ENCODE assay signal across 8 cellular contexts in the genomic region with DNA sequence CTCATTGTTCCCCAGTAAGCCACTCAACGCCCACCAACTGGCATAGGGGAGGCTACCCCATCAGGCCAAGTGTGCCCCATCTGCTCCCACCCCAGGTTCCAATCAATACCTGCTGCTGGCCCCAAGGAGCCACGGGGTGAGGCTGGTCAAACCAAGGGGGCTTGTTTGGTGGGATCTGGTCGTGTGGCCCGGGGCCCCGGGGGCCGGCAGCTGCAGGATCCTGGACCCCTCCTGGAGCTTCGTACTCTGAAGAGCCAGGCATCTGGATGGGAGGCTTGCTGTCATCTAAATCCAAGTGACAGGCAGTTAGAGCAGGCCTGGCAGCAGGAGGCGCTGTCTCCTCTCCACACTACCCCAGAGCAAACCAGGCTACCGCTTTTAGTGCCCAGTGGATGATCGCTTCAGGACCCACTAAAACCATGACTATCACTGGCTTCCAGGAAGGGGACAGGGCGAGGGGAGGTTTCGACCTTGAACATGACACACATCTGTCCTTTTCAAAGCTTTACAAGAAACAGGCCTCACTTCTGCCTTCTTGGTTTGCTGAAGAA. TPM values are rescaled to one million over a fixed set of nuclear protein-coding genes. Genes with fewer than 3 reads are reported as not detected.
DNase-seq lines count a peak whose midpoint lies in the region; ATAC-seq and TF ChIP-seq lines count a peak whose summit lies in the region.

No MANE protein-coding gene starts in this region.

- no peak overlapping the region for H3K27ac ChIP-seq in left ventricle myocardium inferior (replicated peaks)

- CTCF ChIA-PET in activated CD8-positive, alpha-beta T cell treated with anti-CD3 and anti-CD28 coated beads for 36 hours (lab: Charles Lee), result interaction anchor here (1.7 kb wide), 1 partner anchor 13 kb away, joined by 7 read pairs; no protein-coding TSS in a partner anchor

- no peak overlapping the region for H3K4me3 Mint-ChIP-seq in activated CD8-positive, alpha-beta T cell treated with anti-CD3 and anti-CD28 coated beads for 36 hours

- no peak overlapping the region for H3K4me3 ChIP-seq in left ventricle myocardium inferior
- no peak overlapping the region for H3K4me3 ChIP-seq in fibroblast of the aortic adventitia (ENCODE audit: low read depth, low read length)

- peaks cover 4% of the 10 kb centered on the region for H3K4me1 ChIP-seq in left ventricle myocardium inferior

- H3K27me3 ChIP-seq in left ventricle myocardium inferior (ENCODE audit: low read depth), result no peaks in the 10 kb centered on the region

- H3K4me1 Mint-ChIP-seq in activated CD8-positive, alpha-beta T cell treated with anti-CD3 and anti-CD28 coated beads for 36 hours (ENCODE audit: low read depth), result no peaks in the 10 kb centered on the region

- H3K9me3 ChIP-seq in left ventricle myocardium inferior (replicated peaks), result no peaks in the 10 kb centered on the region

- no peak for ATAC-seq in left cardiac atrium
- ATAC-seq in activated CD8-positive, alpha-beta T cell treated with anti-CD3 and anti-CD28 coated beads for 36 hours, result peak; percentile 64
- no peak for ATAC-seq in GM18870 (IDR thresholded peaks at IDR 0.05; ENCODE audit: unreplicated experiment)
- no peak for ATAC-seq in HG02884 (IDR thresholded peaks at IDR 0.05; ENCODE audit: unreplicated experiment)

- intact Hi-C loops in left ventricle myocardium inferior (cut with micrococcal nuclease), result no loop called here
- intact Hi-C loops in left cardiac atrium (cut with DNase I), result no loop called here
- intact Hi-C loops in activated CD8-positive, alpha-beta T cell treated with anti-CD3 and anti-CD28 coated beads for 36 hours (cut with micrococcal nuclease), result no loop called here

- peak; percentile 26 for TF ChIP-seq CTCF in left ventricle myocardium inferior (IDR thresholded peaks at IDR 0.05; ENCODE audit: borderline replicate concordance)
- TF ChIP-seq CTCF in activated CD8-positive, alpha-beta T cell treated with anti-CD3 and anti-CD28 coated beads for 36 hours (IDR thresholded peaks at IDR 0.05), result peak; percentile 52
- TF ChIP-seq CTCF in fibroblast of the aortic adventitia (IDR thresholded peaks at IDR 0.05; ENCODE audit: insufficient read depth, low read length), result peak; percentile 32

- H3K36me3 Mint-ChIP-seq in activated CD8-positive, alpha-beta T cell treated with anti-CD3 and anti-CD28 coated beads for 36 hours (ENCODE audit: low read depth), result peaks cover 53% of the 10 kb centered on the region

- no peaks in the 10 kb centered on the region for H3K9me3 Mint-ChIP-seq in activated CD8-positive, alpha-beta T cell treated with anti-CD3 and anti-CD28 coated beads for 36 hours

- no peak overlapping the region for H3K27ac Mint-ChIP-seq in activated CD8-positive, alpha-beta T cell treated with anti-CD3 and anti-CD28 coated beads for 36 hours

- H3K27me3 Mint-ChIP-seq in activated CD8-positive, alpha-beta T cell treated with anti-CD3 and anti-CD28 coated beads for 36 hours, result no peaks in the 10 kb centered on the region

- DNase-seq in left ventricle myocardium inferior, result no peak
- no peak for DNase-seq in left cardiac atrium
- peak; percentile 62 for DNase-seq in activated CD8-positive, alpha-beta T cell treated with anti-CD3 and anti-CD28 coated beads for 36 hours
- DNase-seq in fibroblast of the aortic adventitia (ENCODE audit: low read depth), result no peak
- DNase-seq in stimulated activated naive CD4-positive, alpha-beta T cell treated with Interleukin-2 at 50 U/mL for 16 hours (lab: John Stamatoyannopoulos, UW), result peak; percentile 20
- DNase-seq in HK-2 (ENCODE audit: unreplicated experiment), result no peak

- POLR2A ChIA-PET in activated CD8-positive, alpha-beta T cell treated with anti-CD3 and anti-CD28 coated beads for 36 hours (lab: Charles Lee), result interaction anchor here (0.6 to 1.5 kb wide), 5 partner anchors 11 to 102 kb away, joined by 3 to 4 read pairs (median 3); no protein-coding TSS in a partner anchor

- peaks cover 100% of the 10 kb centered on the region for H3K36me3 ChIP-seq in left ventricle myocardium inferior

RNA-seq across cellular contexts. Expression of gene CHERP, which starts 14.2 kb away (rescaled TPM):
- total RNA-seq in left ventricle myocardium inferior (19.3 TPM), left cardiac atrium (10 to 100 TPM; 20.1 to 25.4 TPM), fibroblast of the aortic adventitia (ENCODE audit: low replicate concordance) (5.6 and 8.0 TPM in 2 replicates)
- 10 to 100 TPM; 57.5 to 59.6 TPM for total RNA-seq in activated CD8-positive, alpha-beta T cell treated with anti-CD3 and anti-CD28 coated beads for 36 hours

RNA-seq across cellular contexts. Expression of gene C19orf44, which starts 31.9 kb away (rescaled TPM):
- total RNA-seq in left ventricle myocardium inferior (2.9 TPM), left cardiac atrium (1 to 10 TPM; 2.4 to 3.8 TPM), fibroblast of the aortic adventitia (ENCODE audit: low replicate concordance) (7.5 and 7.9 TPM in 2 replicates)
- 1 to 10 TPM; 1.9 to 2.3 TPM for total RNA-seq in activated CD8-positive, alpha-beta T cell treated with anti-CD3 and anti-CD28 coated beads for 36 hours

RNA-seq across cellular contexts. Expression of gene CALR3, which starts 32.1 kb away (rescaled TPM):
- total RNA-seq in left ventricle myocardium inferior (not detected), left cardiac atrium (not detected), fibroblast of the aortic adventitia (ENCODE audit: low replicate concordance) (not detected in 2 replicates)
- not detected for total RNA-seq in activated CD8-positive, alpha-beta T cell treated with anti-CD3 and anti-CD28 coated beads for 36 hours

RNA-seq across cellular contexts. Expression of gene SLC35E1, which starts 44.2 kb away (rescaled TPM):
- 26.8 TPM for total RNA-seq in left ventricle myocardium inferior
- total RNA-seq in left cardiac atrium, result 10 to 100 TPM; 27.3 to 28.1 TPM
- total RNA-seq in activated CD8-positive, alpha-beta T cell treated with anti-CD3 and anti-CD28 coated beads for 36 hours, result 10 to 100 TPM; 60.1 to 62.4 TPM
- 30.4 and 32.0 TPM in 2 replicates for total RNA-seq in fibroblast of the aortic adventitia (ENCODE audit: low replicate concordance)

RNA-seq across cellular contexts. Expression of gene EPS15L1, which starts 56.3 kb away (rescaled TPM):
- total RNA-seq in left ventricle myocardium inferior (68.1 TPM), left cardiac atrium (10 to 100 TPM; 59.9 to 67.4 TPM), fibroblast of the aortic adventitia (ENCODE audit: low replicate concordance) (10.5 and 15.8 TPM in 2 replicates)
- total RNA-seq in activated CD8-positive, alpha-beta T cell treated with anti-CD3 and anti-CD28 coated beads for 36 hours, result 10 to 100 TPM; 27.4 to 28.3 TPM

Comparison
In these comparisons a context has a peak if more than half of its experiments do, and no peak if none do; other contexts are left out.
1. DNase-seq: peak in activated CD8-positive, alpha-beta T cell treated with anti-CD3 and anti-CD28 coated beads for 36 hours (single experiment) and stimulated activated naive CD4-positive, alpha-beta T cell treated with Interleukin-2 at 50 U/mL for 16 hours (single experiment); none in left ventricle myocardium inferior (single experiment), left cardiac atrium (single experiment), fibroblast of the aortic adventitia (single experiment) and HK-2 (single experiment).
2. Peak in every context shown above with its lines, with median percentiles within 50 percentile points of each other: CTCF ChIP-seq.